ENCODE assay signal across 1 cellular context in the genomic region with DNA sequence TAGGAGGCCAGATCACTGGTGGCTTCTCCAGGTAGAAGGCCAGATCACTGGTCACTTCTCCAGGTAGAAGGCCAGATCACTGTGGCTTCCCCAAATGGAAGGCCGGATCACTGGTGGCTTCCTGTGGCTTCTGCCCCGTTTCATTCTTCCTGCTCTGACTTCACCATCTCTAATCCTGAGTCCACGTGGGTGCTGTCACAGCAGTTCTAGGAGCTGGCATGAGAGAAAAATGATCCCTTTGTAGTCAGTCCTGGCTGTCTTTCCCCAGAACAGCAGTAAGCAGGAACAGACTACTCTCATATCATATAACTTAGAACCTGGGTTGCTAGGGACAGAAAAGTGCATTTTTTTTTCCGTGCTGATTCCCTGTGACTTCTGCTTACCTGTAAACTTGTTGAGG.
TF ChIP-seq lines count a peak whose summit lies in the region.

No MANE protein-coding gene starts in this region.

TF ChIP-seq in K562, 482 proteins besides CTCF, POLR2A, EP300 and RAD21 (continued from another document):
- TF ChIP-seq, protein P1, sequence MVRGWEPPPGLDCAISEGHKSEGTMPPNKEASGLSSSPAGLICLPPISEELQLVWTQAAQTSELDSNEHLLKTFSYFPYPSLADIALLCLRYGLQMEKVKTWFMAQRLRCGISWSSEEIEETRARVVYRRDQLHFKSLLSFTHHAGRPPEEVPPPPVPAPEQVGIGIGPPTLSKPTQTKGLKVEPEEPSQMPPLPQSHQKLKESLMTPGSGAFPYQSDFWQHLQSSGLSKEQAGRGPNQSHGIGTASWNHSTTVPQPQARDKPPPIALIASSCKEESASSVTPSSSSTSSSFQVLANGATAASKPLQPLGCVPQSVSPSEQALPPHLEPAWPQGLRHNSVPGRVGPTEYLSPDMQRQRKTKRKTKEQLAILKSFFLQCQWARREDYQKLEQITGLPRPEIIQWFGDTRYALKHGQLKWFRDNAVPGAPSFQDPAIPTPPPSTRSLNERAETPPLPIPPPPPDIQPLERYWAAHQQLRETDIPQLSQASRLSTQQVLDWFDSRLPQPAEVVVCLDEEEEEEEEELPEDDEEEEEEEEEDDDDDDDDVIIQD (CRISPR knock-in tag; IDR thresholded peaks at IDR 0.05) = no peak
- TF ChIP-seq THAP7 (CRISPR knock-in tag; IDR thresholded peaks at IDR 0.05) (no peak), BCOR (IDR thresholded peaks at IDR 0.05) (no peak)
